In the genomic region with DNA sequence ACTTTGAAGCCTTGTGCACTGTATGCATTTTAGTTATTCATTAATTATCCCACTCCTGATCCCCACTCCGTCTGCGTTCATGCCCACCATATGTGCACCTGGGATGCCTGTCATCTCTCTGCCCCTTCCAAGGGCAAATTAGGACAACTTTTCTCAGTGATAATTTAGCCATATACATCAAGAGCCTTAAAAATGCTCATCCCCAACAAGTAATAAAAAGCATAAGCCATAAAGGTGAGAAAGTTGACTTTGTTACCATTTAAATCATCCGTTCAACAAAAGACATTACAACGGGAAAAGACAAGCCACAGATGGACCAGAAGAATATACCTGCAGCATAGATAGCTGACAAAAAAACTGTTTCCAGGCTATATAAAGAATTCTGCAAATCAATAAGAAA, we compare ENCODE assay signal across 35 cellular contexts.
A peak's percentile ranks its signal among the peaks of the same experiment; 100 is the strongest.
DNase-seq lines count a peak whose midpoint lies in the region; ATAC-seq, FAIRE-seq and TF ChIP-seq lines count a peak whose summit lies in the region.
"Had no signal": no experiment of that assay in that cellular context is flagged by ENCODE, and none has a peak within 500 bp of the region (broad histone marks: within the 10 kb centered on the region; RNA-seq: fewer than 3 reads in every experiment).

No MANE protein-coding gene starts in this region.

- H3K79me2 ChIP-seq in HepG2 (ENCODE audit: insufficient read depth, low read length) = no peaks in the 10 kb centered on the region

- peak overlapping the region; percentile 46 for H3K4me2 ChIP-seq in HepG2 (ENCODE audit: low read depth, low read length)
- H3K4me2 ChIP-seq: A549; BLaER1; BLaER1 treated with 17β-estradiol and CSF1 and Interleukin-3, amounts not matched to agents 10 nM and 100 nM had no signal

- H3K4me3 ChIP-seq in HepG2 (replicated peaks in 1 of 3; ENCODE audit: insufficient read depth in 1 of 3, low read depth in 2 of 3, low read length in 3 of 3) (no peak overlapping the region), right lobe of liver (no peak overlapping the region), HEK293 (ENCODE audit: low read depth, low read length) (no peak overlapping the region)
- H3K4me3 ChIP-seq: A549; BLaER1; BLaER1 treated with 17β-estradiol and CSF1 and Interleukin-3, amounts not matched to agents 10 nM and 100 nM had no signal

- H3K4me3 Mint-ChIP-seq in brain = peak overlapping the region in 2 of 5 experiments; percentile 31 to 56
- H3K4me3 Mint-ChIP-seq: B cell; CD14-positive monocyte; CD4-positive, alpha-beta memory T cell; CD4-positive, alpha-beta T cell; CD4-positive, CD25-positive, alpha-beta regulatory T cell; CD8-positive, alpha-beta memory T cell; CD8-positive, alpha-beta T cell had no signal

- H3K27me3 Mint-ChIP-seq in brain = peaks cover 42% of the 10 kb centered on the region

- no peak overlapping the region for H3K27ac ChIP-seq in HepG2 (ENCODE audit: extremely low read length, insufficient read depth, low read length)
- no peak overlapping the region for H3K27ac ChIP-seq in right lobe of liver
- H3K27ac ChIP-seq in HEK293 (ENCODE audit: extremely low read depth, low read depth, low read length) = no peak overlapping the region
- H3K27ac ChIP-seq: 22Rv1; A549; BLaER1; BLaER1 treated with 17β-estradiol and CSF1 and Interleukin-3, amounts not matched to agents 10 nM and 100 nM; C4-2B had no signal

- FAIRE-seq in HepG2 (lab: Jason Lieb, UNC) (no peak), GM19239 (lab: Jason Lieb, UNC) (no peak)
- FAIRE-seq: A204.1, A549, D721Med had no signal

- TF ChIP-seq CTCF in HepG2 (CRISPR knock-in tag; IDR thresholded peaks at IDR 0.05) (no peak), right lobe of liver (IDR thresholded peaks at IDR 0.05) (no peak), HEK293 (tag by site-specific recombination; IDR thresholded peaks at IDR 0.05) (no peak), brain (conservative IDR thresholded peaks at IDR 0.05) (no peak)

- WGBS in HepG2 (ENCODE audit: low lambda C conversion rate) = 13% methylated on average over 4 of the region's 4 CpGs
- WGBS in right lobe of liver (ENCODE audit: insufficient coverage, low coverage, low lambda C conversion rate, missing lambda C conversion rate) = 42% methylated on average over 4 of the region's 4 CpGs

- DNase-seq in HepG2 (ENCODE audit: low spot score) = no peak
- no peak for DNase-seq in right lobe of liver
- DNase-seq in stimulated activated CD4-positive, alpha-beta T cell treated with anti-CD3 and anti-CD28 coated beads, Interleukin-4, amount 100 ng/mL, for 24 hours = no peak
- no peak for DNase-seq in GM19239 (ENCODE audit: insufficient read length, low spot score)
- DNase-seq: 8988T; ACHN; AML-193; BE2C; C1 segment of cervical spinal cord; Caco-2; Calu3; CD4-positive, alpha-beta memory T cell; CD4-positive, alpha-beta T cell; CD4-positive, CD25-positive, alpha-beta regulatory T cell; CD8-positive, alpha-beta memory T cell; CD8-positive, alpha-beta T cell; COR-L47; DMS 273 treated with DMSO at 0.1 percent for 48 hours; DMS153; DMS53; DMS79; DMS79 treated with DMSO at 0.1 percent for 48 hours; DND-41; EL had no signal

- TF ChIP-seq RAD21 in HepG2 (CRISPR knock-in tag; IDR thresholded peaks at IDR 0.05) = no peak

- H4K20me1 ChIP-seq in HepG2 (ENCODE audit: insufficient read depth, low read length) = no peaks in the 10 kb centered on the region
- H4K20me1 ChIP-seq: BLaER1 had no signal

- TF ChIP-seq EP300 in HepG2 (IDR thresholded peaks at IDR 0.05; ENCODE audit: low read depth in 2 of 2, low read length in 2 of 2) (no peak), HepG2 (CRISPR knock-in tag; IDR thresholded peaks at IDR 0.05; ENCODE audit: borderline replicate concordance) (no peak)

- H2AFZ ChIP-seq in HepG2 (ENCODE audit: low read length) = no peak overlapping the region

- peak overlapping the region in 3 of 5 experiments; percentile 2 to 37 (median 29) for H3K27ac Mint-ChIP-seq in brain
- H3K27ac Mint-ChIP-seq: B cell; CD14-positive monocyte; CD4-positive, alpha-beta memory T cell; CD4-positive, alpha-beta T cell; CD8-positive, alpha-beta memory T cell; CD8-positive, alpha-beta T cell had no signal

- intact Hi-C loops in HepG2 (cut with micrococcal nuclease; ENCODE audit: unreplicated experiment) (no loop called here), right lobe of liver (cut with DNase I) (no loop called here)

- no peak for TF ChIP-seq POLR2A in HepG2 (IDR thresholded peaks at IDR 0.05; ENCODE audit: insufficient read depth in 1 of 2, low read depth in 2 of 2, low read length in 2 of 2)
- TF ChIP-seq POLR2A in right lobe of liver (IDR thresholded peaks at IDR 0.05) = no peak

- peaks cover 45% of the 10 kb centered on the region for H3K4me1 Mint-ChIP-seq in brain
- H3K4me1 Mint-ChIP-seq: B cell; CD14-positive monocyte; CD4-positive, alpha-beta memory T cell; CD4-positive, CD25-positive, alpha-beta regulatory T cell; CD8-positive, alpha-beta memory T cell had no signal

- H3K4me1 ChIP-seq in HepG2 (ENCODE audit: insufficient read depth, low read length) (peaks cover 22% of the 10 kb centered on the region), right lobe of liver (no peaks in the 10 kb centered on the region), HEK293 (ENCODE audit: control insufficient read depth, insufficient read depth, low read length) (no peaks in the 10 kb centered on the region)
- H3K4me1 ChIP-seq: A549, Caco-2 had no signal

- POLR2A ChIA-PET in HepG2 (lab: Yijun Ruan, JAX) (no interaction called here), HEK293 (lab: Yijun Ruan, JAX) (no interaction called here)

- in situ Hi-C loops in HepG2 (cut with HindIII; ENCODE audit: extremely low pct_ligation_motif_present, low pct_unique_long_range_greater_than_20kb) = no loop called here

- H3K36me3 Mint-ChIP-seq in brain = no peaks in the 10 kb centered on the region
- H3K36me3 Mint-ChIP-seq: CD14-positive monocyte; CD4-positive, alpha-beta memory T cell; CD4-positive, CD25-positive, alpha-beta regulatory T cell; CD8-positive, alpha-beta memory T cell; CD8-positive, alpha-beta T cell had no signal

- H3K9me3 Mint-ChIP-seq in brain = no peaks in the 10 kb centered on the region
- H3K9me3 Mint-ChIP-seq: CD14-positive monocyte; CD4-positive, alpha-beta T cell; CD4-positive, CD25-positive, alpha-beta regulatory T cell; CD8-positive, alpha-beta memory T cell; CD8-positive, alpha-beta T cell had no signal

- no peak overlapping the region for H3K9ac ChIP-seq in HepG2 (ENCODE audit: insufficient read depth, low read depth, low read length)
- H3K9ac ChIP-seq: BLaER1; BLaER1 treated with 17β-estradiol and CSF1 and Interleukin-3, amounts not matched to agents 10 nM and 100 nM had no signal

- H3K9me3 ChIP-seq in HepG2 (ENCODE audit: low read length) = no peaks in the 10 kb centered on the region
- no peaks in the 10 kb centered on the region for H3K9me3 ChIP-seq in right lobe of liver
- H3K9me3 ChIP-seq in HEK293 (ENCODE audit: control insufficient read depth, insufficient read depth, low read depth, low read length) = no peaks in the 10 kb centered on the region
- H3K9me3 ChIP-seq: A549; BE2C; BLaER1; BLaER1 treated with 17β-estradiol and CSF1 and Interleukin-3, amounts not matched to agents 10 nM and 100 nM; Caco-2 had no signal

- H3K27me3 ChIP-seq in HepG2 (ENCODE audit: control insufficient read depth in 1 of 2, insufficient read depth in 2 of 2, low read length in 2 of 2) (no peaks in the 10 kb centered on the region; a peak in 3 of 5 replicates), right lobe of liver (no peaks in the 10 kb centered on the region)
- H3K27me3 ChIP-seq: BE2C, BLaER1 had no signal

- ATAC-seq in HepG2 = no peak
- no peak for ATAC-seq in right lobe of liver
- ATAC-seq: A549; CD8-positive, alpha-beta T cell had no signal

- no TSS peak for BruUV-seq in HepG2 (replicated peaks; lab: Mats Ljungman, UMichigan)

- no peaks in the 10 kb centered on the region for H3K36me3 ChIP-seq in HepG2 (replicated peaks in 1 of 2; ENCODE audit: control insufficient read depth in 1 of 2, insufficient read depth in 2 of 2, low read length in 2 of 2)
- H3K36me3 ChIP-seq in right lobe of liver = no peaks in the 10 kb centered on the region
- no peaks in the 10 kb centered on the region for H3K36me3 ChIP-seq in HEK293 (ENCODE audit: control insufficient read depth in 2 of 2, insufficient read depth in 1 of 2, low read length in 2 of 2)
- H3K36me3 ChIP-seq: BE2C; BLaER1; BLaER1 treated with 17β-estradiol and CSF1 and Interleukin-3, amounts not matched to agents 10 nM and 100 nM had no signal

- CTCF ChIA-PET in HepG2 (lab: Yijun Ruan, JAX; ENCODE audit: low intra/inter-chr PET ratio, low total read pairs) = no interaction called here
- CTCF ChIA-PET in HEK293 (lab: Yijun Ruan, JAX) = interaction anchor here (1.1 kb wide), 1 partner anchor 103 kb away, joined by 5 read pairs; no protein-coding TSS in a partner anchor

TF ChIP-seq in HepG2, 621 proteins besides CTCF, POLR2A, EP300 and RAD21 (continues in another document):
- no peak for TF ChIP-seq PHF20 (CRISPR knock-in tag; IDR thresholded peaks at IDR 0.05)
- no peak for TF ChIP-seq MLLT10 (CRISPR knock-in tag; IDR thresholded peaks at IDR 0.05)
- no peak for TF ChIP-seq ZNF781 (CRISPR knock-in tag; IDR thresholded peaks at IDR 0.05; ENCODE audit: borderline replicate concordance, not compliant biosample characterization)
- no peak for TF ChIP-seq BRCA1 (CRISPR knock-in tag; IDR thresholded peaks at IDR 0.05)
- no peak for TF ChIP-seq PTBP1 (IDR thresholded peaks at IDR 0.05; ENCODE audit: low read depth, low read length, poor library complexity, severe bottlenecking)
- no peak for TF ChIP-seq FOXM1 (CRISPR knock-in tag; IDR thresholded peaks at IDR 0.05)
- TF ChIP-seq SSRP1 (CRISPR knock-in tag; IDR thresholded peaks at IDR 0.05) = no peak
- no peak for TF ChIP-seq SKI (IDR thresholded peaks at IDR 0.05; ENCODE audit: partially characterized antibody)
- TF ChIP-seq STAT5B (CRISPR knock-in tag; IDR thresholded peaks at IDR 0.05) = no peak
- TF ChIP-seq ZNF17 (CRISPR knock-in tag; IDR thresholded peaks at IDR 0.05) = no peak

TF ChIP-seq in HEK293, 187 proteins besides CTCF, POLR2A, EP300 and RAD21:
- TF ChIP-seq ZNF214 (tag by site-specific recombination; IDR thresholded peaks at IDR 0.05; ENCODE audit: borderline replicate concordance) = peak; percentile 97
- TF ChIP-seq ZNF184 (tag by site-specific recombination; IDR thresholded peaks at IDR 0.05) = no peak
